In the genomic region with DNA sequence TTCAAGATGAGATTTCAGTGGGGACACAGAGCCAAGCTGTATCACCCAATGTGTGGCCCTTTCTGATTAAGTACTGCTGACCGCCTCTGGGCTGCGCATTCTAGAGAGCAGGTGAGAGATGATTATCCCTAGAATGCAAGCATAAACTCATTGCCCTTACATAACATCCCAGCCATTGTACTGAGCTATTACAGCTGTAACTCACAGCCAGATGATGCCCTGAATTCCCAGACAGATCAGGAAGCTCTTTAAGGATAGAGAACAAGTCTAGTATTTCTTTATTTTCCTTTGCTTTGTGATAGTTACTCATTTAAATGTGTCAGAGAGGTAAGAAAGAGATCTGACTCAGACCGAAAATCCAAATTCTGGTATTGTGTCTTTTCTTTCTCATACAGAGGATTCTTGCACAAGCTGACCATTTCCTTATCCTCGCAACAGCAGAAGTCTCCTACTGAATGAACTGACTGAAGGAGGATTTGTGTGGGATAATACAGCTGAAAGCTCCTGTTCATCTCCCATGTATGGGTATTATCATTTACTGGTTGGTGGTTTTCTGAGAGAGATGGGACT, we compare ENCODE assay signal across 18 cellular contexts. TPM values are rescaled to one million over a fixed set of nuclear protein-coding genes. Genes with fewer than 3 reads are reported as not detected.
DNase-seq lines count a peak whose midpoint lies in the region; ATAC-seq and TF ChIP-seq lines count a peak whose summit lies in the region.
"Had no signal": no experiment of that assay in that cellular context is flagged by ENCODE, and none has a peak within 500 bp of the region (broad histone marks: within the 10 kb centered on the region; RNA-seq: fewer than 3 reads in every experiment).

No MANE protein-coding gene starts in this region.

- no peak overlapping the region for H3K9ac ChIP-seq in neural progenitor cell

- intact Hi-C loops in dorsolateral prefrontal cortex (cut with DNase I): no loop called here

- H3K27ac ChIP-seq in neural progenitor cell: no peak overlapping the region
- no peak overlapping the region for H3K27ac ChIP-seq in dorsolateral prefrontal cortex
- H3K27ac ChIP-seq: PC-9 had no signal

- H3K36me3 Mint-ChIP-seq in endothelial cell (ENCODE audit: low read depth, unreplicated experiment) (peaks cover 2% of the 10 kb centered on the region), neural progenitor cell (no peaks in the 10 kb centered on the region)
- H3K36me3 Mint-ChIP-seq: CD4-positive, CD25-positive, alpha-beta regulatory T cell; T-cell had no signal

- TF ChIP-seq CTCF in endothelial cell (IDR thresholded peaks at IDR 0.05; ENCODE audit: unreplicated experiment) (no peak), neural progenitor cell (IDR thresholded peaks at IDR 0.05) (no peak), dorsolateral prefrontal cortex (IDR thresholded peaks at IDR 0.05 in 54 of 56, conservative IDR thresholded peaks at IDR 0.05 in 2 of 56; ENCODE audit: low read depth in 1 of 56, partially characterized antibody in 56 of 56) (no peak)

- no peaks in the 10 kb centered on the region for H3F3A ChIP-seq in neural progenitor cell (ENCODE audit: low read depth)

- H3K4me3 Mint-ChIP-seq in endothelial cell (ENCODE audit: unreplicated experiment) (no peak overlapping the region), neural progenitor cell (no peak overlapping the region)
- H3K4me3 Mint-ChIP-seq: CD4-positive, CD25-positive, alpha-beta regulatory T cell; T-cell had no signal

- no peak for ATAC-seq in GM19351 (IDR thresholded peaks at IDR 0.05; ENCODE audit: unreplicated experiment)
- ATAC-seq: HepG2, T-cell had no signal

- peaks cover 6% of the 10 kb centered on the region for H3K27me3 Mint-ChIP-seq in endothelial cell (ENCODE audit: unreplicated experiment)
- peaks cover 2% of the 10 kb centered on the region for H3K27me3 Mint-ChIP-seq in neural progenitor cell (ENCODE audit: insufficient read depth, low read depth)
- H3K27me3 Mint-ChIP-seq: CD4-positive, CD25-positive, alpha-beta regulatory T cell had no signal

- H4K20me1 ChIP-seq in neural progenitor cell (ENCODE audit: low read depth): no peaks in the 10 kb centered on the region

- H3K4me1 ChIP-seq in neural progenitor cell: no peaks in the 10 kb centered on the region

- no peaks in the 10 kb centered on the region for H3K9me3 ChIP-seq in neural progenitor cell (ENCODE audit: low read depth)

- DNase-seq in SKM-1 treated with dmso at 0.1 percent for 144 hours (lab: John Stamatoyannopoulos, UW; ENCODE audit: unreplicated experiment) (peak; percentile 30), SKM-1 (lab: John Stamatoyannopoulos, UW; ENCODE audit: unreplicated experiment) (no peak), MV-4-11 (lab: John Stamatoyannopoulos, UW) (peak; percentile 25), endothelial cell (ENCODE audit: low spot score) (no peak), neural progenitor cell (ENCODE audit: low spot score) (no peak), dorsolateral prefrontal cortex (no peak)
- DNase-seq in activated T-cell treated with anti-CD3 and anti-CD28 coated beads, Interleukin-2, amount 50 U/mL, for 48 hours: no peak
- DNase-seq: CD4-positive, CD25-positive, alpha-beta regulatory T cell; DMS79 treated with DMSO at 0.1 percent for 48 hours; H7; Karpas-422; NCI-H146; NCI-H226; NCI-H526; PC-9; T-cell had no signal

- peak overlapping the region; percentile 71 for H2AFZ ChIP-seq in neural progenitor cell (replicated peaks)
- H2AFZ ChIP-seq: PC-9 had no signal

- H3K27ac Mint-ChIP-seq in endothelial cell (ENCODE audit: unreplicated experiment) (peak overlapping the region; percentile 55), neural progenitor cell (no peak overlapping the region)
- H3K27ac Mint-ChIP-seq: CD4-positive, CD25-positive, alpha-beta regulatory T cell; T-cell had no signal

- H3K36me3 ChIP-seq in neural progenitor cell: no peaks in the 10 kb centered on the region

- H3K79me2 ChIP-seq in neural progenitor cell (ENCODE audit: low read depth): no peaks in the 10 kb centered on the region

- H3K27me3 ChIP-seq in neural progenitor cell (no peaks in the 10 kb centered on the region), dorsolateral prefrontal cortex (peaks cover 0 to 3% (median 0%) of the 10 kb centered on the region in 45 donors)

- no peak overlapping the region for H3K4me3 ChIP-seq in neural progenitor cell
- no peak overlapping the region for H3K4me3 ChIP-seq in dorsolateral prefrontal cortex
- H3K4me3 ChIP-seq: PC-9 had no signal

- no peak overlapping the region for H3K4me2 ChIP-seq in neural progenitor cell
- H3K4me2 ChIP-seq: PC-9 had no signal

- H3K4me1 Mint-ChIP-seq in endothelial cell (ENCODE audit: unreplicated experiment) (peaks cover 13% of the 10 kb centered on the region), neural progenitor cell (no peaks in the 10 kb centered on the region)
- H3K4me1 Mint-ChIP-seq: CD4-positive, CD25-positive, alpha-beta regulatory T cell; T-cell had no signal

- H3K9me3 Mint-ChIP-seq in endothelial cell (ENCODE audit: unreplicated experiment) (no peaks in the 10 kb centered on the region), neural progenitor cell (peaks cover 2% of the 10 kb centered on the region)
- H3K9me3 Mint-ChIP-seq: CD4-positive, CD25-positive, alpha-beta regulatory T cell; T-cell had no signal

RNA-seq across cellular contexts. Expression of gene ZNF22, which starts 58.4 kb away (rescaled TPM):
- 39.2 TPM for total RNA-seq in endothelial cell (ENCODE audit: unreplicated experiment)
- 60.2 and 81.0 TPM in 2 replicates for total RNA-seq in neural progenitor cell (ENCODE audit: low replicate concordance)
- total RNA-seq in dorsolateral prefrontal cortex: 10 to 100 TPM in 117 of 120 experiments, 1 to 10 TPM in 3; 9.2 to 20.9 (median 14.1) TPM

Comparison
In these comparisons a context has a peak if more than half of its experiments do, and no peak if none do; other contexts are left out.
1. DNase-seq: peak in SKM-1 treated with dmso at 0.1 percent for 144 hours (single experiment) and MV-4-11 (single experiment); none in SKM-1 (single experiment), endothelial cell (single experiment), neural progenitor cell (single experiment), dorsolateral prefrontal cortex (0 of 10) and activated T-cell treated with anti-CD3 and anti-CD28 coated beads, Interleukin-2, amount 50 U/mL, for 48 hours (0 of 2).